In genomic region chr1:205228052-205228451, GRCh38 we compare ENCODE assay signal across 9 cellular contexts. TPM values are rescaled to one million over a fixed set of nuclear protein-coding genes. Genes with fewer than 3 reads are reported as not detected.
DNase-seq lines count a peak whose midpoint lies in the region; ATAC-seq and TF ChIP-seq lines count a peak whose summit lies in the region.
"Had no signal": no experiment of that assay in that cellular context is flagged by ENCODE, and none has a peak within 500 bp of the region (broad histone marks: within the 10 kb centered on the region; RNA-seq: fewer than 3 reads in every experiment).

No MANE protein-coding gene starts in this region.

- H4K20me1 ChIP-seq in fibroblast of lung (ENCODE audit: control insufficient read depth, extremely low read depth, insufficient read depth, low read length): no peaks in the 10 kb centered on the region

- peak overlapping the region; percentile 99 for H3K4me2 ChIP-seq in fibroblast of lung (ENCODE audit: extremely low read depth, insufficient read depth, low read length)

- H3K4me3 ChIP-seq in RWPE2 (ENCODE audit: severe bottlenecking) (peak overlapping the region; percentile 50), fibroblast of lung (replicated peaks in 1 of 4; ENCODE audit: control extremely low read depth in 1 of 4, insufficient read depth in 1 of 4, low read depth in 3 of 4, low read length in 4 of 4) (peak overlapping the region; percentile 61 to 76 (median 70)), rectal smooth muscle tissue (ENCODE audit: low read length) (peak overlapping the region; percentile 80)

- H3K27ac ChIP-seq in RWPE2 (ENCODE audit: poor library complexity, severe bottlenecking): no peak overlapping the region
- no peak overlapping the region for H3K27ac ChIP-seq in fibroblast of lung (ENCODE audit: insufficient read depth, low read length)
- no peak overlapping the region for H3K27ac ChIP-seq in rectal smooth muscle tissue (ENCODE audit: low read depth, low read length)

- no peaks in the 10 kb centered on the region for H3K36me3 ChIP-seq in RWPE2 (ENCODE audit: low read depth)
- no peaks in the 10 kb centered on the region for H3K36me3 ChIP-seq in fibroblast of lung (ENCODE audit: control insufficient read depth, insufficient read depth, low read length)
- H3K36me3 ChIP-seq in rectal smooth muscle tissue (ENCODE audit: control insufficient read depth, insufficient read depth, low read length): no peaks in the 10 kb centered on the region
- H3K36me3 ChIP-seq: adrenal gland had no signal

- peak; percentile 2 to 3 for ATAC-seq in activated CD4-positive, CD25-positive, alpha-beta regulatory T cell treated with anti-CD3 and anti-CD28 coated beads, Interleukin-2, amount 50 U/mL, for 24 hours
- peak; percentile 1; the same call in 1 of the 3 replicates for ATAC-seq in RWPE2 (ENCODE audit: low read depth)
- no peak for ATAC-seq in GM18870 (IDR thresholded peaks at IDR 0.05; ENCODE audit: unreplicated experiment)
- no peak for ATAC-seq in HG03432 (IDR thresholded peaks at IDR 0.05; ENCODE audit: unreplicated experiment)

- peak overlapping the region; percentile 34 for H3K9ac ChIP-seq in fibroblast of lung (ENCODE audit: insufficient read depth, low read length)
- H3K9ac ChIP-seq in rectal smooth muscle tissue (ENCODE audit: low read length): no peak overlapping the region

- TF ChIP-seq CTCF in RWPE2 (IDR thresholded peaks at IDR 0.05; ENCODE audit: poor library complexity, severe bottlenecking) (no peak), fibroblast of lung (conservative IDR thresholded peaks at IDR 0.05 in 1 of 2, IDR thresholded peaks at IDR 0.05 in 1 of 2; ENCODE audit: low read depth in 1 of 2, low read length in 2 of 2) (no peak)

- H3K9me3 ChIP-seq in RWPE2 (ENCODE audit: severe bottlenecking): no peaks in the 10 kb centered on the region
- H3K9me3 ChIP-seq in fibroblast of lung (ENCODE audit: control insufficient read depth, insufficient read depth, low read depth, low read length): no peaks in the 10 kb centered on the region
- H3K9me3 ChIP-seq: adrenal gland had no signal

- H2AFZ ChIP-seq in fibroblast of lung (ENCODE audit: low read length): peak overlapping the region; percentile 74

- H3K4me1 ChIP-seq in RWPE2 (ENCODE audit: insufficient read depth, poor library complexity, severe bottlenecking) (peaks cover 19% of the 10 kb centered on the region), fibroblast of lung (ENCODE audit: control insufficient read depth, extremely low read depth, insufficient read depth, low read length) (peaks cover 4% of the 10 kb centered on the region), rectal smooth muscle tissue (ENCODE audit: control insufficient read depth, insufficient read depth, low read length) (peaks cover 6% of the 10 kb centered on the region)

- DNase-seq in activated CD4-positive, CD25-positive, alpha-beta regulatory T cell treated with anti-CD3 and anti-CD28 coated beads, Interleukin-2, amount 50 U/mL, for 72 hours: no peak
- no peak for DNase-seq in RWPE2 (ENCODE audit: low spot score)
- no peak for DNase-seq in fibroblast of lung (ENCODE audit: low read depth in 2 of 2)
- no peak for DNase-seq in stimulated activated naive CD4-positive, alpha-beta T cell treated with Interleukin-2 at 50 U/mL for 16 hours (lab: John Stamatoyannopoulos, UW)

- H3K27me3 ChIP-seq in RWPE2 (ENCODE audit: insufficient read depth, poor library complexity, severe bottlenecking) (no peaks in the 10 kb centered on the region), fibroblast of lung (ENCODE audit: control insufficient read depth, insufficient read depth, low read length) (no peaks in the 10 kb centered on the region), rectal smooth muscle tissue (ENCODE audit: control insufficient read depth, insufficient read depth, low read length) (no peaks in the 10 kb centered on the region)
- H3K27me3 ChIP-seq: adrenal gland had no signal

- H3K79me2 ChIP-seq in fibroblast of lung (ENCODE audit: control insufficient read depth, insufficient read depth, low read length): no peaks in the 10 kb centered on the region

RNA-seq across cellular contexts. Expression of gene TMCC2, which starts 0.3 kb away (rescaled TPM):
- 4.1 and 6.9 TPM in 2 replicates for total RNA-seq in fibroblast of lung
- 2.3 and 2.5 TPM in 2 replicates for polyA plus RNA-seq in fibroblast of lung
- polyA plus RNA-seq in fibroblast of lung (2012): 2.9 and 3.3 TPM in 2 replicates
- 3.8 and 9.3 TPM in 2 replicates for polyA minus RNA-seq in fibroblast of lung (ENCODE audit: low replicate concordance)

RNA-seq across cellular contexts. Expression of gene DSTYK, which starts 16.6 kb away (rescaled TPM):
- 24.9 and 42.6 TPM in 2 replicates for total RNA-seq in fibroblast of lung
- polyA plus RNA-seq in fibroblast of lung: 20.6 and 24.5 TPM in 2 replicates
- 13.4 and 17.6 TPM in 2 replicates for polyA plus RNA-seq in fibroblast of lung (2012)
- 11.4 and 14.1 TPM in 2 replicates for polyA minus RNA-seq in fibroblast of lung (ENCODE audit: low replicate concordance)

Comparison
In these comparisons a context has a peak if more than half of its experiments do, and no peak if none do; other contexts are left out.
1. ATAC-seq: peak in activated CD4-positive, CD25-positive, alpha-beta regulatory T cell treated with anti-CD3 and anti-CD28 coated beads, Interleukin-2, amount 50 U/mL, for 24 hours (2 of 2) and RWPE2 (single experiment); none in GM18870 (single experiment) and HG03432 (single experiment).
2. Peak in every context shown above with its lines, with median percentiles within 50 percentile points of each other: H3K4me3 ChIP-seq.